Comparison of ENCODE assay signal across 17 cellular contexts in genomic region chr22:22425366-22425765, GRCh38.
"Had no signal": no experiment of that assay in that cellular context is flagged by ENCODE, and none has a peak within 500 bp of the region (broad histone marks: within the 10 kb centered on the region; RNA-seq: fewer than 3 reads in every experiment).

No MANE protein-coding gene starts in this region.

- DNase-seq: activated CD4-positive, alpha-beta T cell treated with anti-CD3 and anti-CD28 coated beads for 48 hours; activated CD8-positive, alpha-beta T cell treated with anti-CD3 and anti-CD28 coated beads, Interleukin-2, amount 10 ng/mL, durations not matched to agents 7 days and 5 days; activated naive CD4-positive, alpha-beta T cell; esophagus squamous epithelium; foreskin fibroblast; glutamatergic neuron; immature natural killer cell; occipital lobe; sigmoid colon; stimulated activated CD4-positive, alpha-beta T cell treated with anti-CD3 and anti-CD28 coated beads, Interleukin-12 subunit alpha, Interleukin-12 subunit beta, amount 100 ng/mL, for 4 hours; stimulated activated CD4-positive, alpha-beta T cell treated with anti-CD3 and anti-CD28 coated beads, Interleukin-2, amount 100 ng/mL, for 48 hours; WERI-Rb-1 had no signal

- H3K27ac Mint-ChIP-seq: activated CD8-positive, alpha-beta T cell treated with anti-CD3 and anti-CD28 coated beads, Interleukin-2, amount 10 ng/mL, durations not matched to agents 7 days and 5 days; activated T-helper 1 cell treated with anti-CD3 and anti-CD28 coated beads, Interleukin-12 subunit alpha, Interleukin-12 subunit beta, Interleukin-2, Interleukin-4 antibody, amounts not matched to agents 30 ng/mL and 10 ng/mL and 1 ng/mL, durations not matched to agents 14 hours and 24 hours and 36 hours; immature natural killer cell; natural killer cell treated with Interleukin-12 subunit alpha and Interleukin-12 subunit beta and Interleukin-15 and Interleukin-18, amount 100 ng/mL, for 72 hours; progenitor cell of endocrine pancreas; stimulated activated naive CD8-positive, alpha-beta T cell treated with anti-CD3 and anti-CD28 coated beads, Interleukin-15, Interleukin-2, amounts not matched to agents 100 ng/mL and 50 ng/mL, for 24 hours had no signal

- ATAC-seq: activated CD8-positive, alpha-beta T cell treated with anti-CD3 and anti-CD28 coated beads, Interleukin-2, amount 10 ng/mL, durations not matched to agents 7 days and 5 days; natural killer cell treated with Interleukin-12 subunit alpha and Interleukin-12 subunit beta and Interleukin-15 and Interleukin-18, amount 100 ng/mL, for 72 hours had no signal

- H3K9me3 Mint-ChIP-seq: activated T-helper 1 cell treated with anti-CD3 and anti-CD28 coated beads, Interleukin-12 subunit alpha, Interleukin-12 subunit beta, Interleukin-2, Interleukin-4 antibody, amounts not matched to agents 30 ng/mL and 10 ng/mL and 1 ng/mL, durations not matched to agents 14 hours and 24 hours and 36 hours; immature natural killer cell; natural killer cell treated with Interleukin-12 subunit alpha and Interleukin-12 subunit beta and Interleukin-15 and Interleukin-18, amount 100 ng/mL, for 72 hours; stimulated activated naive CD8-positive, alpha-beta T cell treated with anti-CD3 and anti-CD28 coated beads, Interleukin-15, Interleukin-2, amounts not matched to agents 100 ng/mL and 50 ng/mL, for 24 hours had no signal

- H3K27ac ChIP-seq: esophagus squamous epithelium, sigmoid colon, WERI-Rb-1 had no signal

- H3K4me1 ChIP-seq: esophagus squamous epithelium, sigmoid colon had no signal

- H3K27me3 Mint-ChIP-seq: stimulated activated naive CD8-positive, alpha-beta T cell treated with anti-CD3 and anti-CD28 coated beads, Interleukin-15, Interleukin-2, amounts not matched to agents 100 ng/mL and 50 ng/mL, for 24 hours had no signal

- H3K4me3 ChIP-seq: esophagus squamous epithelium, lung, sigmoid colon had no signal

- H3K36me3 ChIP-seq: esophagus squamous epithelium, sigmoid colon, WERI-Rb-1 had no signal

- H3K9me3 ChIP-seq: esophagus squamous epithelium, sigmoid colon had no signal

- H3K4me3 Mint-ChIP-seq: activated CD8-positive, alpha-beta T cell treated with anti-CD3 and anti-CD28 coated beads, Interleukin-2, amount 10 ng/mL, durations not matched to agents 7 days and 5 days; activated T-helper 1 cell treated with anti-CD3 and anti-CD28 coated beads, Interleukin-12 subunit alpha, Interleukin-12 subunit beta, Interleukin-2, Interleukin-4 antibody, amounts not matched to agents 30 ng/mL and 10 ng/mL and 1 ng/mL, durations not matched to agents 14 hours and 24 hours and 36 hours; immature natural killer cell; natural killer cell treated with Interleukin-12 subunit alpha and Interleukin-12 subunit beta and Interleukin-15 and Interleukin-18, amount 100 ng/mL, for 72 hours; stimulated activated naive CD8-positive, alpha-beta T cell treated with anti-CD3 and anti-CD28 coated beads, Interleukin-15, Interleukin-2, amounts not matched to agents 100 ng/mL and 50 ng/mL, for 24 hours had no signal

- H3K36me3 Mint-ChIP-seq: immature natural killer cell; natural killer cell treated with Interleukin-12 subunit alpha and Interleukin-12 subunit beta and Interleukin-15 and Interleukin-18, amount 100 ng/mL, for 72 hours had no signal
